In genomic region chr20:22257912-22258311, GRCh38 we compare ENCODE assay signal across 26 cellular contexts.
DNase-seq lines count a peak whose midpoint lies in the region; ATAC-seq, FAIRE-seq and TF ChIP-seq lines count a peak whose summit lies in the region.
"Had no signal": no experiment of that assay in that cellular context is flagged by ENCODE, and none has a peak within 500 bp of the region (broad histone marks: within the 10 kb centered on the region; RNA-seq: fewer than 3 reads in every experiment).

No MANE protein-coding gene starts in this region.

- H3K27me3 ChIP-seq in GM23248 (replicated peaks; ENCODE audit: insufficient read depth) (no peaks in the 10 kb centered on the region), IMR-90 (ENCODE audit: control insufficient read depth, insufficient read depth, low read length) (no peaks in the 10 kb centered on the region)
- H3K27me3 ChIP-seq: BE2C, BLaER1 had no signal

- no peaks in the 10 kb centered on the region for H3K79me1 ChIP-seq in IMR-90 (ENCODE audit: low read depth in 1 of 2, low read length in 2 of 2)

- no peak for ATAC-seq in A549
- ATAC-seq in IMR-90 (ENCODE audit: low read depth): no peak
- ATAC-seq in GM19328 (IDR thresholded peaks at IDR 0.05; ENCODE audit: unreplicated experiment): no peak
- ATAC-seq in HG03457 (IDR thresholded peaks at IDR 0.05; ENCODE audit: unreplicated experiment): no peak
- ATAC-seq: GM12878 had no signal

- H3K9me2 ChIP-seq in GM23248 (ENCODE audit: insufficient read depth): no peaks in the 10 kb centered on the region

- H2AK5ac ChIP-seq in IMR-90 (ENCODE audit: low read depth, low read length): no peak overlapping the region

- no peaks in the 10 kb centered on the region for H3K79me2 ChIP-seq in GM23248 (ENCODE audit: insufficient read depth)

- in situ Hi-C loops in GM23248 (cut with MboI) (no loop called here), IMR-90 (cut with MboI; ENCODE audit: low sequenced_read_pairs) (no loop called here)

- TF ChIP-seq CTCF in A549 (IDR thresholded peaks at IDR 0.05) (no peak), IMR-90 (conservative IDR thresholded peaks at IDR 0.05; ENCODE audit: low read depth, low read length) (no peak)

- no peaks in the 10 kb centered on the region for H3K9me1 ChIP-seq in IMR-90 (ENCODE audit: insufficient read depth, low read length)

- H3K4me3 ChIP-seq in A549 (no peak overlapping the region), GM23248 (no peak overlapping the region), IMR-90 (ENCODE audit: insufficient read depth, low read depth, low read length) (no peak overlapping the region)
- H3K4me3 ChIP-seq: BLaER1, GM12878 had no signal

- no peak overlapping the region for H2AK9ac ChIP-seq in IMR-90 (replicated peaks; ENCODE audit: low read depth, low read length, poor library complexity)

- intact Hi-C loops in IMR-90 (cut with micrococcal nuclease): no loop called here

- FAIRE-seq in A549 (lab: Jason Lieb, UNC): no peak
- FAIRE-seq: A204.1, GM12878, GM12892, GM18507 had no signal

- H3K9ac ChIP-seq in GM23248 (no peak overlapping the region), IMR-90 (ENCODE audit: low read depth, low read length) (no peak overlapping the region)
- H3K9ac ChIP-seq: BLaER1 had no signal

- no peaks in the 10 kb centered on the region for H3K4me1 ChIP-seq in A549
- no peaks in the 10 kb centered on the region for H3K4me1 ChIP-seq in GM23248 (ENCODE audit: insufficient read depth)
- H3K4me1 ChIP-seq in IMR-90 (ENCODE audit: control insufficient read depth, insufficient read depth, low read length): no peaks in the 10 kb centered on the region
- H3K4me1 ChIP-seq: BE2C, BLaER1 had no signal

- no peak overlapping the region for H2AFZ ChIP-seq in GM23248
- H2AFZ ChIP-seq in IMR-90 (replicated peaks; ENCODE audit: low read length, poor library complexity): no peak overlapping the region

- dilution Hi-C loops in IMR-90 (cut with HindIII; ENCODE audit: low sequenced_read_pairs, unreplicated experiment): no loop called here

- TF ChIP-seq RAD21 in A549 (conservative IDR thresholded peaks at IDR 0.05 in 1 of 2, IDR thresholded peaks at IDR 0.05 in 1 of 2) (no peak), IMR-90 (IDR thresholded peaks at IDR 0.05; ENCODE audit: low read length) (no peak)

- H3K4ac ChIP-seq in IMR-90 (ENCODE audit: low read depth, low read length): no peak overlapping the region

- H4K8ac ChIP-seq in IMR-90 (ENCODE audit: low read depth in 2 of 2, low read length in 2 of 2): no peak overlapping the region

- H4K5ac ChIP-seq in IMR-90 (ENCODE audit: low read depth, low read length): no peak overlapping the region

- H4K91ac ChIP-seq in IMR-90 (ENCODE audit: insufficient read depth, low read depth, low read length): no peak overlapping the region

- BruUV-seq in IMR-90 (replicated peaks; lab: Mats Ljungman, UMichigan): no TSS peak

- H4K20me1 ChIP-seq in GM23248 (ENCODE audit: insufficient read depth) (no peaks in the 10 kb centered on the region), IMR-90 (ENCODE audit: insufficient read depth, low read length) (no peaks in the 10 kb centered on the region)
- H4K20me1 ChIP-seq: BLaER1 had no signal

- TF ChIP-seq EP300 in A549 (IDR thresholded peaks at IDR 0.05): no peak

- no peak overlapping the region for H3K18ac ChIP-seq in IMR-90 (ENCODE audit: low read depth, low read length)

- H2BK120ac ChIP-seq in IMR-90 (ENCODE audit: low read depth, low read length): no peak overlapping the region

- POLR2A ChIA-PET in A549 (lab: Yijun Ruan, JAX): no interaction called here
- POLR2A ChIA-PET in IMR-90 (lab: Charles Lee; ENCODE audit: unreplicated experiment): no interaction called here

- H3F3A ChIP-seq in GM23248 (ENCODE audit: insufficient read depth): no peaks in the 10 kb centered on the region

- H3K9me3 ChIP-seq in A549 (no peaks in the 10 kb centered on the region), GM23248 (ENCODE audit: low read depth) (no peaks in the 10 kb centered on the region), IMR-90 (ENCODE audit: control insufficient read depth, insufficient read depth, low read length) (peaks cover 1% of the 10 kb centered on the region; the same call in 1 of the 2 replicates)
- H3K9me3 ChIP-seq: BE2C, BLaER1 had no signal

- H3K27ac ChIP-seq in A549 (no peak overlapping the region), GM23248 (no peak overlapping the region), IMR-90 (ENCODE audit: insufficient read depth, low read length) (no peak overlapping the region)
- H3K27ac ChIP-seq: BLaER1 had no signal

- H3K23ac ChIP-seq in IMR-90 (ENCODE audit: low read depth, low read length): no peak overlapping the region

- H3K36me3 ChIP-seq in GM23248 (ENCODE audit: low read depth): no peaks in the 10 kb centered on the region
- no peaks in the 10 kb centered on the region for H3K36me3 ChIP-seq in IMR-90 (ENCODE audit: control insufficient read depth, insufficient read depth, low read length)
- H3K36me3 ChIP-seq: BE2C, BLaER1 had no signal

- TF ChIP-seq POLR2A in A549 (IDR thresholded peaks at IDR 0.05; ENCODE audit: low read length) (no peak), IMR-90 (IDR thresholded peaks at IDR 0.05; ENCODE audit: low read depth, low read length) (no peak)

- no peak overlapping the region for H3K56ac ChIP-seq in IMR-90 (ENCODE audit: extremely low read depth, insufficient read depth, low read length)

- CTCF ChIA-PET in A549 (lab: Yijun Ruan, JAX) (no interaction called here), IMR-90 (lab: Yijun Ruan, JAX) (no interaction called here)

- no peak overlapping the region for H2BK5ac ChIP-seq in IMR-90 (ENCODE audit: low read depth, low read length, poor library complexity, severe bottlenecking)

- no peak overlapping the region for H3K14ac ChIP-seq in IMR-90 (replicated peaks; ENCODE audit: low read depth, low read length)

- H2BK15ac ChIP-seq in IMR-90 (ENCODE audit: low read depth, low read length): no peak overlapping the region

- H3K4me2 ChIP-seq in A549 (no peak overlapping the region), GM23248 (ENCODE audit: unreplicated experiment) (no peak overlapping the region), IMR-90 (ENCODE audit: low read depth, low read length) (no peak overlapping the region)
- H3K4me2 ChIP-seq: BLaER1 had no signal

- 17% methylated on average over 6 of the region's 6 CpGs for WGBS in A549 (ENCODE audit: missing lambda C conversion rate)
- WGBS in GM23248 (ENCODE audit: low coverage in 1 of 2, low lambda C conversion rate in 2 of 2, missing lambda C conversion rate in 2 of 2), 2 experiments: 1% methylated on average over 6 of the region's 6 CpGs
- WGBS in IMR-90 (ENCODE audit: extremely low coverage in 2 of 2, insufficient read length in 1 of 2), 2 experiments: no CpG with 5 or more reads among the region's 6 CpGs

- no peak for DNase-seq in A549 (ENCODE audit: low read depth in 1 of 2, low spot score in 1 of 2)
- peak; percentile 4 for DNase-seq in GM23248
- DNase-seq in IMR-90: no peak
- no peak for DNase-seq in NCI-H1694 treated with DMSO at 0.1 percent for 48 hours (lab: John Stamatoyannopoulos, UW)
- DNase-seq: 8988T; AML-193; BE2C; C1 segment of cervical spinal cord; CD4-positive, alpha-beta memory T cell; CD4-positive, CD25-positive, alpha-beta regulatory T cell; CD8-positive, alpha-beta memory T cell; COR-L47; DMS 273 treated with DMSO at 0.1 percent for 48 hours; DMS153; DMS53; DMS79; DND-41; EL; GDM1 had no signal

- no peak overlapping the region for H2BK20ac ChIP-seq in IMR-90 (ENCODE audit: low read depth, low read length)

TF ChIP-seq in A549, 52 proteins besides CTCF, POLR2A, EP300 and RAD21:
- peak; percentile 48 for TF ChIP-seq ZC3H11A (IDR thresholded peaks at IDR 0.05)
- TF ChIP-seq HES2 (IDR thresholded peaks at IDR 0.05): no peak

TF ChIP-seq in IMR-90, 13 proteins besides CTCF, POLR2A, EP300 and RAD21:
- TF ChIP-seq ELK1 (IDR thresholded peaks at IDR 0.05; ENCODE audit: borderline replicate concordance, low read depth, low read length) (no peak), CEBPB (IDR thresholded peaks at IDR 0.05; ENCODE audit: low read depth, low read length) (peak; percentile 58)
